ENCODE assay signal across 11 cellular contexts in the genomic region with DNA sequence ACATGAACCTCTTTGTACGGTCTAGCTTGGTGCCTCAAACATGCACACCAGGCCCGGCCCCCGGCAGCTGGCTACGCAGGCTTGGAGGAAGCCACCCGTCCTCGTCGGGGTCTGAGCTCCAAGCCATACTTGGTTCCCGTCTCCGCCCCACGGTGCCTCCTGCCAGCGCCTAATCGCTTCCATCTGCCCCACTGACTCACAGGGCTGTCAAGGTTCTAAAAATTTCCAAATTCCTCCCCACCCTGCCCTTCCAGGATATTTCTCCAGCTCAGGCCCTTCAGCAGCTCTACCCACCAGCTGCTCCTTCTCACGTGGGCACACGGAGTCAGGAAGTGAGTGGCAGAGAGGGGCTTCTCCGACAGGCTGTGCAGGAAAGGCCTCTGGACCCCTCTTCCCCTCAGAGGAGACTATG. TPM values are rescaled to one million over a fixed set of nuclear protein-coding genes. Genes with fewer than 3 reads are reported as not detected.
DNase-seq lines count a peak whose midpoint lies in the region; ATAC-seq and TF ChIP-seq lines count a peak whose summit lies in the region.
"Had no signal": no experiment of that assay in that cellular context is flagged by ENCODE, and none has a peak within 500 bp of the region (broad histone marks: within the 10 kb centered on the region; RNA-seq: fewer than 3 reads in every experiment).

No MANE protein-coding gene starts in this region.

- H3K9me3 ChIP-seq in GM23248 (ENCODE audit: low read depth) (no peaks in the 10 kb centered on the region), SK-N-SH (no peaks in the 10 kb centered on the region), suprapubic skin (no peaks in the 10 kb centered on the region)
- H3K9me3 ChIP-seq: Peyer's patch had no signal

- no peaks in the 10 kb centered on the region for H3K36me3 Mint-ChIP-seq in activated CD8-positive, alpha-beta T cell treated with anti-CD3 and anti-CD28 coated beads, Interleukin-2, amount 10 ng/mL, durations not matched to agents 7 days and 5 days (ENCODE audit: low read depth)

- no peaks in the 10 kb centered on the region for H3K27me3 Mint-ChIP-seq in activated CD8-positive, alpha-beta T cell treated with anti-CD3 and anti-CD28 coated beads, Interleukin-2, amount 10 ng/mL, durations not matched to agents 7 days and 5 days (ENCODE audit: low read depth)

- H3K4me1 Mint-ChIP-seq in activated CD8-positive, alpha-beta T cell treated with anti-CD3 and anti-CD28 coated beads, Interleukin-2, amount 10 ng/mL, durations not matched to agents 7 days and 5 days (ENCODE audit: low read depth) = no peaks in the 10 kb centered on the region

- no peaks in the 10 kb centered on the region for H3K36me3 ChIP-seq in GM23248 (ENCODE audit: low read depth)
- no peaks in the 10 kb centered on the region for H3K36me3 ChIP-seq in SK-N-SH (replicated peaks in 1 of 2; ENCODE audit: control insufficient read depth in 1 of 2, insufficient read depth in 2 of 2, low read length in 1 of 2)
- no peaks in the 10 kb centered on the region for H3K36me3 ChIP-seq in suprapubic skin
- H3K36me3 ChIP-seq: cardiac muscle cell, Peyer's patch had no signal

- in situ Hi-C loops in GM23248 (cut with MboI) = no loop called here

- no peak for ATAC-seq in activated CD8-positive, alpha-beta T cell treated with anti-CD3 and anti-CD28 coated beads, Interleukin-2, amount 10 ng/mL, durations not matched to agents 7 days and 5 days
- no peak for ATAC-seq in HG03095 (IDR thresholded peaks at IDR 0.05; ENCODE audit: unreplicated experiment)

- POLR2A ChIA-PET in SK-N-SH (lab: Yijun Ruan, JAX) = no interaction called here
- POLR2A ChIA-PET in activated CD8-positive, alpha-beta T cell treated with anti-CD3 and anti-CD28 coated beads, Interleukin-2, amount 10 ng/mL, durations not matched to agents 7 days and 5 days (lab: Charles Lee) = no interaction called here

- no peaks in the 10 kb centered on the region for H4K20me1 ChIP-seq in GM23248 (ENCODE audit: insufficient read depth)
- H4K20me1 ChIP-seq in SK-N-SH (ENCODE audit: insufficient read depth) = no peaks in the 10 kb centered on the region

- TF ChIP-seq RAD21 in SK-N-SH (IDR thresholded peaks at IDR 0.05; ENCODE audit: low read length) = no peak; the same call in 1 of the 2 replicates

- CTCF ChIA-PET in SK-N-SH (lab: Yijun Ruan, JAX) = interaction anchor here (0.6 to 1.4 kb wide), 3 partner anchors 8 to 127 kb away, joined by 3 to 5 read pairs (median 3); no protein-coding TSS in a partner anchor
- CTCF ChIA-PET in activated CD8-positive, alpha-beta T cell treated with anti-CD3 and anti-CD28 coated beads, Interleukin-2, amount 10 ng/mL, durations not matched to agents 7 days and 5 days (lab: Charles Lee) = no interaction called here

- 1 to 3% methylated on average over 14 to 15 of the region's 15 CpGs for WGBS in GM23248 (ENCODE audit: low coverage in 1 of 2, low lambda C conversion rate in 2 of 2, missing lambda C conversion rate in 2 of 2), 2 experiments
- 17% methylated on average over 14 of the region's 15 CpGs for WGBS in SK-N-SH (ENCODE audit: low lambda C conversion rate)
- 44% methylated on average over 15 of the region's 15 CpGs for WGBS in suprapubic skin

- H3K9ac ChIP-seq in GM23248 (peak overlapping the region; percentile 78), SK-N-SH (peak overlapping the region; percentile 51; the same call in 1 of the 2 replicates)

- H3K4me1 ChIP-seq in GM23248 (ENCODE audit: insufficient read depth) (peaks cover 51% of the 10 kb centered on the region), SK-N-SH (ENCODE audit: control insufficient read depth in 1 of 2, insufficient read depth in 2 of 2, low read depth in 1 of 2, low read length in 1 of 2) (peaks cover 16 to 25% of the 10 kb centered on the region in 2 experiments; a peak in 3 of 4 replicates), suprapubic skin (peaks cover 40% of the 10 kb centered on the region)
- H3K4me1 ChIP-seq: Peyer's patch had no signal

- no peaks in the 10 kb centered on the region for H3K27me3 ChIP-seq in GM23248 (replicated peaks; ENCODE audit: insufficient read depth)
- H3K27me3 ChIP-seq in SK-N-SH (ENCODE audit: insufficient read depth) = no peaks in the 10 kb centered on the region
- no peaks in the 10 kb centered on the region for H3K27me3 ChIP-seq in suprapubic skin
- H3K27me3 ChIP-seq: cardiac muscle cell, Peyer's patch had no signal

- no peaks in the 10 kb centered on the region for H3K9me3 Mint-ChIP-seq in activated CD8-positive, alpha-beta T cell treated with anti-CD3 and anti-CD28 coated beads, Interleukin-2, amount 10 ng/mL, durations not matched to agents 7 days and 5 days (ENCODE audit: insufficient read depth)

- peak; percentile 97 for DNase-seq in GM23248
- no peak for DNase-seq in SK-N-SH
- peak; percentile 84 for DNase-seq in fibroblast of the conjunctiva (ENCODE audit: low read depth)
- peak; percentile 94 to 95 for DNase-seq in suprapubic skin (ENCODE audit: low spot score in 2 of 2)
- no peak for DNase-seq in activated CD8-positive, alpha-beta T cell treated with anti-CD3 and anti-CD28 coated beads, Interleukin-2, amount 10 ng/mL, durations not matched to agents 7 days and 5 days
- DNase-seq in SW480 (ENCODE audit: low spot score) = no peak
- DNase-seq in dermis blood vessel endothelial cell = no peak
- DNase-seq: activated CD4-positive, alpha-beta T cell treated with anti-CD3 and anti-CD28 coated beads for 48 hours had no signal

- H3K4me3 ChIP-seq in GM23248 (no peak overlapping the region), SK-N-SH (ENCODE audit: low read depth in 2 of 2, low read length in 1 of 2) (no peak overlapping the region), suprapubic skin (no peak overlapping the region)
- H3K4me3 ChIP-seq: cardiac muscle cell, Peyer's patch had no signal

- peak in 1 of 2 experiments; percentile 95; a peak in 2 of 4 replicates for TF ChIP-seq EP300 in SK-N-SH (IDR thresholded peaks at IDR 0.05; ENCODE audit: borderline replicate concordance in 1 of 2, low read depth in 1 of 2, low read length in 1 of 2)
- TF ChIP-seq EP300 in suprapubic skin (IDR thresholded peaks at IDR 0.05) = no peak

- peak overlapping the region; percentile 92 for H3K27ac ChIP-seq in GM23248
- peak overlapping the region; percentile 50 to 96; a peak in 3 of 4 replicates for H3K27ac ChIP-seq in SK-N-SH (ENCODE audit: low read depth in 2 of 2, low read length in 1 of 2)
- peak overlapping the region; percentile 82 for H3K27ac ChIP-seq in suprapubic skin
- H3K27ac ChIP-seq: cardiac muscle cell had no signal

- H3F3A ChIP-seq in GM23248 (ENCODE audit: insufficient read depth) (peaks cover 28% of the 10 kb centered on the region), SK-N-SH (replicated peaks; ENCODE audit: insufficient read depth) (peaks cover 37% of the 10 kb centered on the region)

- H3K79me2 ChIP-seq in GM23248 (ENCODE audit: insufficient read depth) = no peaks in the 10 kb centered on the region
- H3K79me2 ChIP-seq in SK-N-SH (ENCODE audit: insufficient read depth) = no peaks in the 10 kb centered on the region

- H2AFZ ChIP-seq in GM23248 = 0 out of 2 replicates have a peak overlapping the region, but pooled peaks have one; percentile 11
- H2AFZ ChIP-seq in SK-N-SH (ENCODE audit: low read depth) = peak overlapping the region; percentile 14; the same call in 1 of the 2 replicates

- H3K9me2 ChIP-seq in GM23248 (ENCODE audit: insufficient read depth) (no peaks in the 10 kb centered on the region), SK-N-SH (no peaks in the 10 kb centered on the region)

- H3K4me3 Mint-ChIP-seq in activated CD8-positive, alpha-beta T cell treated with anti-CD3 and anti-CD28 coated beads, Interleukin-2, amount 10 ng/mL, durations not matched to agents 7 days and 5 days = no peak overlapping the region

- no peak for TF ChIP-seq CTCF in SK-N-SH (IDR thresholded peaks at IDR 0.05)
- no peak for TF ChIP-seq CTCF in suprapubic skin (IDR thresholded peaks at IDR 0.05)

- H3K27ac Mint-ChIP-seq in activated CD8-positive, alpha-beta T cell treated with anti-CD3 and anti-CD28 coated beads, Interleukin-2, amount 10 ng/mL, durations not matched to agents 7 days and 5 days = no peak overlapping the region

- TF ChIP-seq POLR2A in suprapubic skin (IDR thresholded peaks at IDR 0.05) = no peak

- H3K4me2 ChIP-seq in GM23248 (ENCODE audit: unreplicated experiment) = peak overlapping the region; percentile 54
- H3K4me2 ChIP-seq in SK-N-SH = peak overlapping the region; percentile 36; the same call in 1 of the 2 replicates

TF ChIP-seq in SK-N-SH, 30 proteins besides CTCF, POLR2A, EP300 and RAD21 (continues in another document):
- peak; percentile 63 for TF ChIP-seq ELF1 (IDR thresholded peaks at IDR 0.05)

RNA-seq across cellular contexts. Expression of a gene that starts 38.8 kb away (rescaled TPM):
- total RNA-seq in GM23248 (2014; rRNA removed; shearing (Covaris generic)) = not detected in 2 replicates
- not detected in 2 replicates for polyA plus RNA-seq in GM23248 (2016; fragmentation: Nextera tagmentation; extraction: Ambion mirVana)
- polyA plus RNA-seq in SK-N-SH (2012; rRNA removed) = 0.71 and 0.96 TPM in 2 replicates
- 0.32 and 0.63 TPM in 2 replicates for polyA plus RNA-seq in SK-N-SH (2012; cell fraction: cytosol; rRNA removed)
- 0.17 and 0.54 TPM in 2 replicates for polyA plus RNA-seq in SK-N-SH (2012; cell fraction: nucleus; rRNA removed)
- not detected for total RNA-seq in suprapubic skin
- not detected for total RNA-seq in activated CD8-positive, alpha-beta T cell treated with anti-CD3 and anti-CD28 coated beads, Interleukin-2, amount 10 ng/mL, durations not matched to agents 7 days and 5 days
- total RNA-seq in dermis blood vessel endothelial cell = not detected in 2 replicates
- total RNA-seq: cardiac muscle cell, Peyer's patch had no signal
- polyA plus RNA-seq: cardiac muscle cell had no signal

RNA-seq across cellular contexts. Expression of a gene that starts 57.4 kb away (rescaled TPM):
- 3.5 and 5.3 TPM in 2 replicates for total RNA-seq in GM23248 (2014; rRNA removed; shearing (Covaris generic))
- polyA plus RNA-seq in GM23248 (2016; fragmentation: Nextera tagmentation; extraction: Ambion mirVana) (6.0 and 6.5 TPM in 2 replicates), SK-N-SH (2012; rRNA removed) (2.9 and 3.1 TPM in 2 replicates)
- 0.81 and 1.4 TPM in 2 replicates for polyA plus RNA-seq in SK-N-SH (2012; cell fraction: cytosol; rRNA removed)
- polyA plus RNA-seq in SK-N-SH (2012; cell fraction: nucleus; rRNA removed) = 7.3 and 10.0 TPM in 2 replicates
- total RNA-seq in suprapubic skin (1 to 10 TPM in 3 of 4 donors, not detected in 1; 2.0 to 6.8 (median 2.9) TPM), dermis blood vessel endothelial cell (0.70 and 3.2 TPM in 2 replicates)
- total RNA-seq in activated CD8-positive, alpha-beta T cell treated with anti-CD3 and anti-CD28 coated beads, Interleukin-2, amount 10 ng/mL, durations not matched to agents 7 days and 5 days = not detected

Comparison
In these comparisons a context has a peak if more than half of its experiments do, and no peak if none do; other contexts are left out.
1. DNase-seq: peak in GM23248 (single experiment), fibroblast of the conjunctiva (single experiment) and suprapubic skin (2 of 2); none in SK-N-SH (single experiment), activated CD8-positive, alpha-beta T cell treated with anti-CD3 and anti-CD28 coated beads, Interleukin-2, amount 10 ng/mL, durations not matched to agents 7 days and 5 days (single experiment), SW480 (single experiment) and dermis blood vessel endothelial cell (single experiment).
2. Peak in every context shown above with its lines, with median percentiles within 50 percentile points of each other: H3K27ac ChIP-seq.